26 cellular contexts compared by ENCODE assay signal in genomic region chr2:121501554-121501953, GRCh38. TPM values are rescaled to one million over a fixed set of nuclear protein-coding genes. Genes with fewer than 3 reads are reported as not detected.
A peak's percentile ranks its signal among the peaks of the same experiment; 100 is the strongest.
DNase-seq lines count a peak whose midpoint lies in the region; ATAC-seq and TF ChIP-seq lines count a peak whose summit lies in the region.
"Had no signal": no experiment of that assay in that cellular context is flagged by ENCODE, and none has a peak within 500 bp of the region (broad histone marks: within the 10 kb centered on the region; RNA-seq: fewer than 3 reads in every experiment).

No MANE protein-coding gene starts in this region.

- H3K27ac ChIP-seq in uterus: no peak overlapping the region
- H3K27ac ChIP-seq: BLaER1 treated with 17β-estradiol and CSF1 and Interleukin-3, amounts not matched to agents 10 nM and 100 nM; cardiac muscle cell; heart left ventricle had no signal

- no peak overlapping the region for H3K4me3 Mint-ChIP-seq in activated T-helper 17 cell treated with anti-CD3 and anti-CD28 coated beads, Interleukin-2, amount 50 U/mL, for 72 hours
- H3K4me3 Mint-ChIP-seq in osteocyte (ENCODE audit: unreplicated experiment): no peak overlapping the region
- H3K4me3 Mint-ChIP-seq: activated CD8-positive, alpha-beta T cell treated with anti-CD3 and anti-CD28 coated beads for 36 hours; naive B cell; stimulated activated naive CD8-positive, alpha-beta T cell treated with anti-CD3 and anti-CD28 coated beads, Interleukin-15, Interleukin-2, amounts not matched to agents 100 ng/mL and 50 ng/mL, for 24 hours; T-helper 1 cell treated with Interleukin-12 subunit alpha and Interleukin-12 subunit beta and Interleukin-4 antibody, amounts not matched to agents 30 μg/mL and 1 μg/mL, for 36 hours had no signal

- no peaks in the 10 kb centered on the region for H3K27me3 ChIP-seq in uterus
- H3K27me3 ChIP-seq: BLaER1 treated with 17β-estradiol and CSF1 and Interleukin-3, amounts not matched to agents 10 nM and 100 nM; cardiac muscle cell; heart left ventricle had no signal

- H3K36me3 ChIP-seq in uterus: no peaks in the 10 kb centered on the region

- H3K9me3 ChIP-seq in uterus: no peaks in the 10 kb centered on the region

- intact Hi-C loops in uterus (cut with DNase I; ENCODE audit: low total_unique reads): no loop called here

- peak overlapping the region; percentile 29 for H3K27ac Mint-ChIP-seq in activated T-helper 17 cell treated with anti-CD3 and anti-CD28 coated beads, Interleukin-2, amount 50 U/mL, for 72 hours
- peak overlapping the region; percentile 82 for H3K27ac Mint-ChIP-seq in osteocyte (ENCODE audit: unreplicated experiment)
- H3K27ac Mint-ChIP-seq: activated CD8-positive, alpha-beta T cell treated with anti-CD3 and anti-CD28 coated beads for 36 hours; stimulated activated naive CD8-positive, alpha-beta T cell treated with anti-CD3 and anti-CD28 coated beads, Interleukin-15, Interleukin-2, amounts not matched to agents 100 ng/mL and 50 ng/mL, for 24 hours; T-helper 1 cell treated with Interleukin-12 subunit alpha and Interleukin-12 subunit beta and Interleukin-4 antibody, amounts not matched to agents 30 μg/mL and 1 μg/mL, for 36 hours had no signal

- H3K27me3 Mint-ChIP-seq in activated T-helper 17 cell treated with anti-CD3 and anti-CD28 coated beads, Interleukin-2, amount 50 U/mL, for 72 hours: no peaks in the 10 kb centered on the region
- no peaks in the 10 kb centered on the region for H3K27me3 Mint-ChIP-seq in osteocyte (ENCODE audit: unreplicated experiment)
- H3K27me3 Mint-ChIP-seq: activated CD8-positive, alpha-beta T cell treated with anti-CD3 and anti-CD28 coated beads for 36 hours; naive B cell; stimulated activated naive CD8-positive, alpha-beta T cell treated with anti-CD3 and anti-CD28 coated beads, Interleukin-15, Interleukin-2, amounts not matched to agents 100 ng/mL and 50 ng/mL, for 24 hours had no signal

- peaks cover 36% of the 10 kb centered on the region for H3K4me1 Mint-ChIP-seq in activated T-helper 17 cell treated with anti-CD3 and anti-CD28 coated beads, Interleukin-2, amount 50 U/mL, for 72 hours
- peaks cover 57% of the 10 kb centered on the region for H3K4me1 Mint-ChIP-seq in osteocyte (ENCODE audit: unreplicated experiment)

- TF ChIP-seq CTCF in epithelial cell of esophagus (IDR thresholded peaks at IDR 0.05; ENCODE audit: insufficient read depth, low read depth, low read length, missing control alignments) (no peak), osteocyte (IDR thresholded peaks at IDR 0.05) (no peak), uterus (IDR thresholded peaks at IDR 0.05) (no peak)

- H3K4me1 ChIP-seq in uterus: no peaks in the 10 kb centered on the region
- H3K4me1 ChIP-seq: BLaER1 treated with 17β-estradiol and CSF1 and Interleukin-3, amounts not matched to agents 10 nM and 100 nM; Caco-2 had no signal

- peak; percentile 25 for DNase-seq in ELR (ENCODE audit: low read depth)
- peak; percentile 74 for DNase-seq in epithelial cell of esophagus (ENCODE audit: low read depth)
- DNase-seq in osteocyte (ENCODE audit: extremely low spot score, unreplicated experiment): no peak
- DNase-seq in uterus: no peak
- DNase-seq in left lobe of liver (ENCODE audit: low spot score): no peak
- DNase-seq in anterior cingulate cortex (lab: John Stamatoyannopoulos, UW): no peak
- DNase-seq: activated CD4-positive, alpha-beta T cell treated with anti-CD3 and anti-CD28 coated beads for 1 hour; activated CD8-positive, alpha-beta T cell treated with anti-CD3 and anti-CD28 coated beads for 36 hours; activated effector memory CD4-positive, alpha-beta T cell treated with Interleukin-2 at 50 U/mL for 16 hours; Caco-2; DND-41; heart left ventricle; naive B cell; NCI-H1694; occipital lobe; SIG-M5; stimulated activated CD4-positive, alpha-beta T cell treated with anti-CD3 and anti-CD28 coated beads, Interleukin-4, amount 100 ng/mL, for 4 hours had no signal

- H3K9me3 Mint-ChIP-seq in activated T-helper 17 cell treated with anti-CD3 and anti-CD28 coated beads, Interleukin-2, amount 50 U/mL, for 72 hours: no peaks in the 10 kb centered on the region
- H3K9me3 Mint-ChIP-seq in osteocyte (ENCODE audit: unreplicated experiment): peaks cover 3% of the 10 kb centered on the region
- H3K9me3 Mint-ChIP-seq: activated CD8-positive, alpha-beta T cell treated with anti-CD3 and anti-CD28 coated beads for 36 hours; stimulated activated naive CD8-positive, alpha-beta T cell treated with anti-CD3 and anti-CD28 coated beads, Interleukin-15, Interleukin-2, amounts not matched to agents 100 ng/mL and 50 ng/mL, for 24 hours had no signal

- TF ChIP-seq POLR2A in uterus (IDR thresholded peaks at IDR 0.05): no peak

- no peak overlapping the region for H3K4me3 ChIP-seq in epithelial cell of esophagus (ENCODE audit: low read length)
- H3K4me3 ChIP-seq in uterus: no peak overlapping the region
- H3K4me3 ChIP-seq: BLaER1 treated with 17β-estradiol and CSF1 and Interleukin-3, amounts not matched to agents 10 nM and 100 nM; cardiac muscle cell; GM12878; heart left ventricle had no signal

- no peak for ATAC-seq in activated T-helper 17 cell treated with anti-CD3 and anti-CD28 coated beads, Interleukin-2, amount 50 U/mL, for 72 hours (replicated peaks)
- ATAC-seq in left lobe of liver: no peak
- no peak for ATAC-seq in GM19324 (IDR thresholded peaks at IDR 0.05; ENCODE audit: low FRiP score, unreplicated experiment)

- H3K36me3 Mint-ChIP-seq in activated T-helper 17 cell treated with anti-CD3 and anti-CD28 coated beads, Interleukin-2, amount 50 U/mL, for 72 hours (ENCODE audit: low read depth): peaks cover 96% of the 10 kb centered on the region
- peaks cover 21% of the 10 kb centered on the region for H3K36me3 Mint-ChIP-seq in osteocyte (ENCODE audit: unreplicated experiment)

RNA-seq across cellular contexts. Expression of gene RNU4ATAC, which starts 29.1 kb away (rescaled TPM):
- not detected for total RNA-seq in activated T-helper 17 cell treated with anti-CD3 and anti-CD28 coated beads, Interleukin-2, amount 50 U/mL, for 72 hours
- total RNA-seq in osteocyte: not detected in 2 replicates
- under 1 TPM in 1 of 4 donors, not detected in 3; under 0.01 TPM for total RNA-seq in uterus
- not detected for total RNA-seq in left lobe of liver
- total RNA-seq: activated CD8-positive, alpha-beta T cell treated with anti-CD3 and anti-CD28 coated beads for 36 hours; Caco-2; cardiac muscle cell; GM12878; heart left ventricle; mesenteric fat pad; OCI-LY7 had no signal

Comparison
In these comparisons a context has a peak if more than half of its experiments do, and no peak if none do; other contexts are left out.
1. DNase-seq: peak in ELR (single experiment) and epithelial cell of esophagus (single experiment); none in osteocyte (single experiment), uterus (0 of 2), left lobe of liver (single experiment) and anterior cingulate cortex (0 of 58).